9 cellular contexts compared by ENCODE assay signal in the genomic region with DNA sequence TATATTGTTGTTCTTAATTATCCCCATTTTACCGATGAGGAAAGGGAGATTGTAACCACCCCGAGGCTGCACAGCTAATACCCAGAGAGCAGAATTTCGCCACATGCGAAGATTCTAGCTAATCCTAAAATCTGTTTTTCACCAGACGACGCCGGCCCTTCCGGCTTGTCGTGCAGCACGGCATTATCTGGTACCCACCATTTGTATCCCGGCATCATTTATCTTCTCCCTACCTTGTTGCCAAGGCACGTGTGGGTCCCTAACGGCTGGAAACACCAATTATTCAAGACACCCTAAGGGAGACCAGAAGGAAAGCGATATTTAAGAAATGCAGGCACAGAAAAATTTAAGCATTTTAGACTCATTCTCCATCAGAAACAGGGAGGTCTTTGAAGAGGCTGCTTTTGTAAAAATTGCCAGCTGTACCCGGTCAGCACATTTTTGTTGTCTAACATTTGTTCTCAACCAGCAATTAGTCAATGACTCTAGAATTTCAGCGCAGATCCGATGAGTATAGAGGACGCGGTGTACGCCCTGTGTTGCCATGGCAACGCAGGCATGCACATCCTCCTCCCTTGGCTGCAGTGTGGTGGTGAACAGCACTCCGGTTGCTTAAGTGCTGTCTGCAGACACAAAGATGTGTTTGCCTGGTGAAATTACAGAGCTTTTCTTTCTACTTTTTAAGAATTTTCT.
DNase-seq lines count a peak whose midpoint lies in the region; ATAC-seq and TF ChIP-seq lines count a peak whose summit lies in the region.
"Had no signal": no experiment of that assay in that cellular context is flagged by ENCODE, and none has a peak within 500 bp of the region (broad histone marks: within the 10 kb centered on the region; RNA-seq: fewer than 3 reads in every experiment).

No MANE protein-coding gene starts in this region.

- no peaks in the 10 kb centered on the region for H3K79me2 ChIP-seq in trophoblast cell (ENCODE audit: control insufficient read depth, insufficient read depth, low read length, poor library complexity)

- H3K4me3 ChIP-seq in WI38 (ENCODE audit: low read depth, low read length) (0 out of 2 replicates have a peak overlapping the region, but pooled peaks have one; percentile 7), gastroesophageal sphincter (peak overlapping the region in 1 of 2 donors; percentile 10), trophoblast cell (ENCODE audit: low read depth, low read length) (no peak overlapping the region)
- H3K4me3 ChIP-seq: BLaER1 had no signal

- H3K4ac ChIP-seq in trophoblast cell (ENCODE audit: low read depth, low read length), result no peak overlapping the region

- peaks cover 4% of the 10 kb centered on the region for H3K9me3 Mint-ChIP-seq in activated CD4-positive, alpha-beta T cell treated with anti-CD3 and anti-CD28 coated beads for 36 hours (ENCODE audit: low read depth)
- H3K9me3 Mint-ChIP-seq in activated CD4-positive, alpha-beta T cell treated with anti-CD3 and anti-CD28 coated beads, Interleukin-2, amount 10 ng/mL, durations not matched to agents 7 days and 5 days, result peaks cover 13% of the 10 kb centered on the region
- H3K9me3 Mint-ChIP-seq in activated CD4-positive, alpha-beta memory T cell treated with anti-CD3 and anti-CD28 coated beads, Interleukin-2, amount 10 ng/mL, durations not matched to agents 7 days and 5 days, result peaks cover 9% of the 10 kb centered on the region

- no peak overlapping the region for H4K91ac ChIP-seq in trophoblast cell (ENCODE audit: low read depth, low read length)

- H3K4me3 Mint-ChIP-seq in activated CD4-positive, alpha-beta T cell treated with anti-CD3 and anti-CD28 coated beads for 36 hours, result no peak overlapping the region
- H3K4me3 Mint-ChIP-seq in activated CD4-positive, alpha-beta T cell treated with anti-CD3 and anti-CD28 coated beads, Interleukin-2, amount 10 ng/mL, durations not matched to agents 7 days and 5 days, result no peak overlapping the region
- no peak overlapping the region for H3K4me3 Mint-ChIP-seq in activated CD4-positive, alpha-beta memory T cell treated with anti-CD3 and anti-CD28 coated beads, Interleukin-2, amount 10 ng/mL, durations not matched to agents 7 days and 5 days

- POLR2A ChIA-PET in activated CD4-positive, alpha-beta T cell treated with anti-CD3 and anti-CD28 coated beads for 36 hours (lab: Charles Lee), result no interaction called here
- POLR2A ChIA-PET in activated CD4-positive, alpha-beta T cell treated with anti-CD3 and anti-CD28 coated beads, Interleukin-2, amount 10 ng/mL, durations not matched to agents 7 days and 5 days (lab: Charles Lee), result no interaction called here
- POLR2A ChIA-PET in activated CD4-positive, alpha-beta memory T cell treated with anti-CD3 and anti-CD28 coated beads, Interleukin-2, amount 10 ng/mL, durations not matched to agents 7 days and 5 days (lab: Charles Lee), result no interaction called here

- TF ChIP-seq POLR2A in gastroesophageal sphincter (IDR thresholded peaks at IDR 0.05), result no peak

- H3K36me3 ChIP-seq in gastroesophageal sphincter (no peaks in the 10 kb centered on the region), trophoblast cell (ENCODE audit: control insufficient read depth in 1 of 2, insufficient read depth in 2 of 2, low read length in 2 of 2) (no peaks in the 10 kb centered on the region)
- H3K36me3 ChIP-seq: BLaER1 had no signal

- H3K27me3 ChIP-seq in gastroesophageal sphincter (no peaks in the 10 kb centered on the region), trophoblast cell (ENCODE audit: insufficient read depth, low read length) (no peaks in the 10 kb centered on the region)
- H3K27me3 ChIP-seq: BLaER1 had no signal

- CTCF ChIA-PET in activated CD4-positive, alpha-beta T cell treated with anti-CD3 and anti-CD28 coated beads for 36 hours (lab: Charles Lee), result no interaction called here
- CTCF ChIA-PET in activated CD4-positive, alpha-beta T cell treated with anti-CD3 and anti-CD28 coated beads, Interleukin-2, amount 10 ng/mL, durations not matched to agents 7 days and 5 days (lab: Charles Lee), result interaction anchor here (1.0 kb wide), 1 partner anchor 12 kb away, joined by 3 read pairs; no protein-coding TSS in a partner anchor
- CTCF ChIA-PET in activated CD4-positive, alpha-beta memory T cell treated with anti-CD3 and anti-CD28 coated beads, Interleukin-2, amount 10 ng/mL, durations not matched to agents 7 days and 5 days (lab: Charles Lee), result interaction anchor here (1.5 kb wide), 1 partner anchor 10 kb away, joined by 4 read pairs; no protein-coding TSS in a partner anchor

- no peaks in the 10 kb centered on the region for H3K79me1 ChIP-seq in trophoblast cell (ENCODE audit: low read length)

- no peak overlapping the region for H3K18ac ChIP-seq in trophoblast cell (ENCODE audit: low read length)

- no peak overlapping the region for H4K8ac ChIP-seq in trophoblast cell (ENCODE audit: low read depth, low read length)

- no peak overlapping the region for H3K9ac ChIP-seq in trophoblast cell (ENCODE audit: low read length)
- H3K9ac ChIP-seq: BLaER1 had no signal

- H3K14ac ChIP-seq in trophoblast cell (ENCODE audit: low read length), result no peak overlapping the region

- peak overlapping the region in 3 of 4 donors; percentile 65 to 76 (median 73) for H3K27ac ChIP-seq in gastroesophageal sphincter
- H3K27ac ChIP-seq in trophoblast cell (ENCODE audit: low read depth, low read length), result no peak overlapping the region
- H3K27ac ChIP-seq: BLaER1 had no signal

- no peak for TF ChIP-seq EP300 in gastroesophageal sphincter (IDR thresholded peaks at IDR 0.05)

- no peak for TF ChIP-seq CTCF in WI38 (IDR thresholded peaks at IDR 0.05; ENCODE audit: low read depth, low read length)
- TF ChIP-seq CTCF in gastroesophageal sphincter (IDR thresholded peaks at IDR 0.05), result no peak

- H2BK5ac ChIP-seq in trophoblast cell (ENCODE audit: low read depth, low read length, poor library complexity), result no peak overlapping the region

- peaks cover 17% of the 10 kb centered on the region for H3K27me3 Mint-ChIP-seq in activated CD4-positive, alpha-beta T cell treated with anti-CD3 and anti-CD28 coated beads for 36 hours
- no peaks in the 10 kb centered on the region for H3K27me3 Mint-ChIP-seq in activated CD4-positive, alpha-beta T cell treated with anti-CD3 and anti-CD28 coated beads, Interleukin-2, amount 10 ng/mL, durations not matched to agents 7 days and 5 days
- no peaks in the 10 kb centered on the region for H3K27me3 Mint-ChIP-seq in activated CD4-positive, alpha-beta memory T cell treated with anti-CD3 and anti-CD28 coated beads, Interleukin-2, amount 10 ng/mL, durations not matched to agents 7 days and 5 days

- H2BK12ac ChIP-seq in trophoblast cell (ENCODE audit: low read length), result no peak overlapping the region

- H3K9me3 ChIP-seq in gastroesophageal sphincter, result no peaks in the 10 kb centered on the region
- H3K9me3 ChIP-seq in trophoblast cell (ENCODE audit: insufficient read depth, low read depth, low read length), result peaks cover 2% of the 10 kb centered on the region

- H3K4me1 ChIP-seq in gastroesophageal sphincter, result peaks cover 0 to 60% (median 18%) of the 10 kb centered on the region in 3 donors
- H3K4me1 ChIP-seq in trophoblast cell (ENCODE audit: control insufficient read depth in 1 of 2, insufficient read depth in 2 of 2, low read length in 2 of 2), result no peaks in the 10 kb centered on the region

- H2AK5ac ChIP-seq in trophoblast cell (ENCODE audit: low read length), result no peak overlapping the region

- H3K23ac ChIP-seq in trophoblast cell (ENCODE audit: low read length), result no peak overlapping the region

- ATAC-seq in activated CD4-positive, alpha-beta T cell treated with anti-CD3 and anti-CD28 coated beads for 36 hours, result no peak
- ATAC-seq in gastroesophageal sphincter, result peak; percentile 96
- ATAC-seq in HG03460 (IDR thresholded peaks at IDR 0.05; ENCODE audit: unreplicated experiment), result no peak

- no peak overlapping the region for H4K12ac ChIP-seq in trophoblast cell (ENCODE audit: low read depth, low read length)

- H3K36me3 Mint-ChIP-seq in activated CD4-positive, alpha-beta T cell treated with anti-CD3 and anti-CD28 coated beads for 36 hours (ENCODE audit: low read depth), result no peaks in the 10 kb centered on the region
- no peaks in the 10 kb centered on the region for H3K36me3 Mint-ChIP-seq in activated CD4-positive, alpha-beta T cell treated with anti-CD3 and anti-CD28 coated beads, Interleukin-2, amount 10 ng/mL, durations not matched to agents 7 days and 5 days (ENCODE audit: low read depth)
- H3K36me3 Mint-ChIP-seq in activated CD4-positive, alpha-beta memory T cell treated with anti-CD3 and anti-CD28 coated beads, Interleukin-2, amount 10 ng/mL, durations not matched to agents 7 days and 5 days (ENCODE audit: low read depth), result no peaks in the 10 kb centered on the region

- DNase-seq in activated CD4-positive, alpha-beta T cell treated with anti-CD3 and anti-CD28 coated beads for 36 hours, result peak; percentile 11
- DNase-seq in activated CD4-positive, alpha-beta T cell treated with anti-CD3 and anti-CD28 coated beads, Interleukin-2, amount 10 ng/mL, durations not matched to agents 7 days and 5 days, result no peak
- DNase-seq in trophoblast cell, result peak; percentile 87 to 96
- no peak for DNase-seq in activated CD4-positive, alpha-beta memory T cell treated with anti-CD3 and anti-CD28 coated beads, Interleukin-2, amount 10 ng/mL, durations not matched to agents 7 days and 5 days
- no peak for DNase-seq in SKM-1 treated with dmso at 0.1 percent for 144 hours (lab: John Stamatoyannopoulos, UW; ENCODE audit: unreplicated experiment)

- H3K4me2 ChIP-seq in trophoblast cell (ENCODE audit: low read length), result no peak overlapping the region
- H3K4me2 ChIP-seq: BLaER1 had no signal

- no peak overlapping the region for H2AFZ ChIP-seq in trophoblast cell (ENCODE audit: insufficient read depth, low read length, poor library complexity)

- intact Hi-C loops in activated CD4-positive, alpha-beta T cell treated with anti-CD3 and anti-CD28 coated beads for 36 hours (cut with DNase I, micrococcal nuclease), result no loop called here

- no peak overlapping the region for H2BK120ac ChIP-seq in trophoblast cell (ENCODE audit: insufficient read depth, low read length, poor library complexity)

- no peaks in the 10 kb centered on the region for H3K4me1 Mint-ChIP-seq in activated CD4-positive, alpha-beta T cell treated with anti-CD3 and anti-CD28 coated beads for 36 hours
- H3K4me1 Mint-ChIP-seq in activated CD4-positive, alpha-beta T cell treated with anti-CD3 and anti-CD28 coated beads, Interleukin-2, amount 10 ng/mL, durations not matched to agents 7 days and 5 days, result no peaks in the 10 kb centered on the region
- no peaks in the 10 kb centered on the region for H3K4me1 Mint-ChIP-seq in activated CD4-positive, alpha-beta memory T cell treated with anti-CD3 and anti-CD28 coated beads, Interleukin-2, amount 10 ng/mL, durations not matched to agents 7 days and 5 days

- H3K27ac Mint-ChIP-seq in activated CD4-positive, alpha-beta T cell treated with anti-CD3 and anti-CD28 coated beads for 36 hours, result no peak overlapping the region
- H3K27ac Mint-ChIP-seq in activated CD4-positive, alpha-beta T cell treated with anti-CD3 and anti-CD28 coated beads, Interleukin-2, amount 10 ng/mL, durations not matched to agents 7 days and 5 days, result no peak overlapping the region
- no peak overlapping the region for H3K27ac Mint-ChIP-seq in activated CD4-positive, alpha-beta memory T cell treated with anti-CD3 and anti-CD28 coated beads, Interleukin-2, amount 10 ng/mL, durations not matched to agents 7 days and 5 days

- WGBS in gastroesophageal sphincter (ENCODE audit: low coverage in 1 of 2), 2 donors, result 42 to 46% methylated on average over 20 to 22 of the region's 22 CpGs
- WGBS in trophoblast cell (ENCODE audit: extremely low coverage, insufficient coverage, insufficient read length), result no CpG with 5 or more reads among the region's 22 CpGs

Comparison
In these comparisons a context has a peak if more than half of its experiments do, and no peak if none do; other contexts are left out.
1. DNase-seq: peak in activated CD4-positive, alpha-beta T cell treated with anti-CD3 and anti-CD28 coated beads for 36 hours (single experiment) and trophoblast cell (2 of 2); none in activated CD4-positive, alpha-beta T cell treated with anti-CD3 and anti-CD28 coated beads, Interleukin-2, amount 10 ng/mL, durations not matched to agents 7 days and 5 days (single experiment), activated CD4-positive, alpha-beta memory T cell treated with anti-CD3 and anti-CD28 coated beads, Interleukin-2, amount 10 ng/mL, durations not matched to agents 7 days and 5 days (single experiment) and SKM-1 treated with dmso at 0.1 percent for 144 hours (single experiment).